22 cellular contexts compared by ENCODE assay signal in genomic region chr1:185837711-185838110, GRCh38.
"Had no signal": no experiment of that assay in that cellular context is flagged by ENCODE, and none has a peak within 500 bp of the region (broad histone marks: within the 10 kb centered on the region; RNA-seq: fewer than 3 reads in every experiment).

No MANE protein-coding gene starts in this region.

- DNase-seq: activated B cell treated with CpG ODN at 0.5 μM for 24 hours; activated CD4-positive, alpha-beta memory T cell treated with anti-CD3 and anti-CD28 coated beads, Interleukin-2, amount 10 ng/mL, durations not matched to agents 7 days and 5 days; activated CD4-positive, alpha-beta T cell treated with anti-CD3 and anti-CD28 coated beads for 48 hours; activated effector memory CD4-positive, alpha-beta T cell treated with Interleukin-2 at 50 U/mL for 16 hours; activated naive CD4-positive, alpha-beta T cell treated with anti-CD3 and anti-CD28 coated beads, Interleukin-2, amount 50 U/mL, for 16 hours; activated T-cell treated with anti-CD3 and anti-CD28 coated beads, Interleukin-2, amount 50 U/mL, for 24 hours; aorta; brain microvascular endothelial cell; central memory CD4-positive, alpha-beta T cell; foreskin keratinocyte; islet precursor cell; occipital lobe; stimulated activated CD4-positive, alpha-beta T cell treated with anti-CD3 and anti-CD28 coated beads, Interleukin-12 subunit alpha, Interleukin-12 subunit beta, amount 100 ng/mL, for 4 hours; stimulated activated CD4-positive, alpha-beta T cell treated with anti-CD3 and anti-CD28 coated beads, Interleukin-1b, Interleukin-23, amount 100 ng/mL, for 48 hours; stimulated activated CD8-positive, alpha-beta memory T cell treated with anti-CD3 and anti-CD28 coated beads, Interleukin-4, amount 100 ng/mL, for 48 hours; stimulated activated naive CD4-positive, alpha-beta T cell; substantia nigra; tibial artery had no signal

- H3K27ac Mint-ChIP-seq: activated B cell treated with CpG ODN at 0.5 μM for 24 hours; activated CD4-positive, alpha-beta memory T cell treated with anti-CD3 and anti-CD28 coated beads, Interleukin-2, amount 10 ng/mL, durations not matched to agents 7 days and 5 days; activated T-cell treated with anti-CD3 and anti-CD28 coated beads, Interleukin-2, amount 50 U/mL, for 24 hours; progenitor cell of endocrine pancreas; T-helper 2 cell treated with Interferon-gamma antibody and Interleukin-4, amounts not matched to agents 5 μg/mL and 100 μg/mL, for 36 hours had no signal

- H3K4me1 Mint-ChIP-seq: activated B cell treated with CpG ODN at 0.5 μM for 24 hours; activated CD4-positive, alpha-beta memory T cell treated with anti-CD3 and anti-CD28 coated beads, Interleukin-2, amount 10 ng/mL, durations not matched to agents 7 days and 5 days had no signal

- H3K4me1 ChIP-seq: foreskin keratinocyte, tibial artery had no signal

- ATAC-seq: foreskin keratinocyte had no signal

- H3K27me3 Mint-ChIP-seq: activated CD4-positive, alpha-beta memory T cell treated with anti-CD3 and anti-CD28 coated beads, Interleukin-2, amount 10 ng/mL, durations not matched to agents 7 days and 5 days; progenitor cell of endocrine pancreas had no signal

- H3K9me3 ChIP-seq: tibial artery had no signal

- H3K27me3 ChIP-seq: brain microvascular endothelial cell, foreskin keratinocyte, hepatocyte, tibial artery had no signal

- H3K36me3 ChIP-seq: brain microvascular endothelial cell, tibial artery had no signal

- H3K4me3 ChIP-seq: hepatocyte, lung, tibial artery had no signal

- H3K4me3 Mint-ChIP-seq: activated B cell treated with CpG ODN at 0.5 μM for 24 hours; activated CD4-positive, alpha-beta memory T cell treated with anti-CD3 and anti-CD28 coated beads, Interleukin-2, amount 10 ng/mL, durations not matched to agents 7 days and 5 days; activated T-cell treated with anti-CD3 and anti-CD28 coated beads, Interleukin-2, amount 50 U/mL, for 24 hours; T-helper 2 cell treated with Interferon-gamma antibody and Interleukin-4, amounts not matched to agents 5 μg/mL and 100 μg/mL, for 36 hours had no signal

- H3K27ac ChIP-seq: brain microvascular endothelial cell, foreskin keratinocyte, hepatocyte, tibial artery had no signal

- H3K9me3 Mint-ChIP-seq: activated B cell treated with CpG ODN at 0.5 μM for 24 hours; activated CD4-positive, alpha-beta memory T cell treated with anti-CD3 and anti-CD28 coated beads, Interleukin-2, amount 10 ng/mL, durations not matched to agents 7 days and 5 days; activated T-cell treated with anti-CD3 and anti-CD28 coated beads, Interleukin-2, amount 50 U/mL, for 24 hours; T-helper 2 cell treated with Interferon-gamma antibody and Interleukin-4, amounts not matched to agents 5 μg/mL and 100 μg/mL, for 36 hours had no signal
